ENCODE assay signal across 8 cellular contexts in genomic region chr14:89027097-89027740, GRCh38.
DNase-seq lines count a peak whose midpoint lies in the region; FAIRE-seq and TF ChIP-seq lines count a peak whose summit lies in the region.

No MANE protein-coding gene starts in this region.

- peak; percentile 68 for DNase-seq in GM12865 (ENCODE audit: low read depth)
- peak; percentile 30 for DNase-seq in H54 (ENCODE audit: insufficient read length, low spot score)
- DNase-seq in M059J (ENCODE audit: low read depth), result peak; percentile 24
- DNase-seq in activated CD4-positive, alpha-beta T cell treated with anti-CD3 and anti-CD28 coated beads, Interleukin-2, amount 50 U/mL, for 48 hours, result peak; percentile 55 to 61
- peak; percentile 32 for DNase-seq in effector CD4-positive, alpha-beta T cell
- peak; percentile 38 to 58 for DNase-seq in lung microvascular endothelial cell (ENCODE audit: low read depth in 2 of 2)
- peak; percentile 19 to 54 (median 27) for DNase-seq in stimulated activated CD4-positive, alpha-beta T cell treated with anti-CD3 and anti-CD28 coated beads, TNF-alpha, amount 100 ng/mL, for 24 hours (ENCODE audit: low read depth in 3 of 3)
- DNase-seq in NCI-H2029 treated with DMSO at 0.1 percent for 48 hours (lab: John Stamatoyannopoulos, UW), result no peak

- no peak for FAIRE-seq in H54 (lab: Jason Lieb, UNC)

- no peak for TF ChIP-seq POLR2A in H54 (IDR thresholded peaks at IDR 0.05; ENCODE audit: low read depth, low read length)

- TF ChIP-seq CTCF in GM12865 (IDR thresholded peaks at IDR 0.05; ENCODE audit: insufficient read depth, low read depth, low read length, missing control alignments), result peak; percentile 74

- H3K4me3 ChIP-seq in GM12865 (ENCODE audit: low read depth, low read length), result peak overlapping the region; percentile 72
